In genomic region chrX:9644335-9644734, GRCh38 we compare ENCODE assay signal across 8 cellular contexts.
DNase-seq lines count a peak whose midpoint lies in the region; ATAC-seq and TF ChIP-seq lines count a peak whose summit lies in the region.

No MANE protein-coding gene starts in this region.

- intact Hi-C loops in thyroid gland (cut with DNase I), result no loop called here

- peak; percentile 15 for DNase-seq in activated CD4-positive, alpha-beta T cell treated with anti-CD3 and anti-CD28 coated beads, Interleukin-2, amount 50 U/mL, for 1 hour
- peak; percentile 6 for DNase-seq in stimulated activated CD4-positive, alpha-beta T cell treated with anti-CD3 and anti-CD28 coated beads, Interleukin-4, amount 100 ng/mL, for 1 hour
- DNase-seq in thyroid gland, result no peak
- DNase-seq in GF-D8 (lab: John Stamatoyannopoulos, UW), result no peak
- no peak for DNase-seq in islet precursor cell

- no peak overlapping the region for H3K4me3 ChIP-seq in thyroid gland (replicated peaks in 1 of 3)

- TF ChIP-seq CTCF in thyroid gland (IDR thresholded peaks at IDR 0.05), result no peak

- no peaks in the 10 kb centered on the region for H3K27me3 ChIP-seq in thyroid gland

- no peaks in the 10 kb centered on the region for H3K9me3 ChIP-seq in thyroid gland

- peaks cover 3 to 7% of the 10 kb centered on the region in 2 donors for H3K4me1 ChIP-seq in thyroid gland

- 80 to 84% methylated on average over 5 to 6 of the region's 6 CpGs for WGBS in thyroid gland, 2 donors

- ATAC-seq in GM19043 (IDR thresholded peaks at IDR 0.05; ENCODE audit: low read depth, unreplicated experiment), result peak; percentile 88
- peak; percentile 83 for ATAC-seq in HG03095 (IDR thresholded peaks at IDR 0.05; ENCODE audit: unreplicated experiment)
- ATAC-seq in HG03520 (IDR thresholded peaks at IDR 0.05; ENCODE audit: unreplicated experiment), result no peak

- no peak for TF ChIP-seq POLR2A in thyroid gland (IDR thresholded peaks at IDR 0.05)

- H3K36me3 ChIP-seq in thyroid gland, result no peaks in the 10 kb centered on the region

- no peak overlapping the region for H3K27ac ChIP-seq in thyroid gland

Comparison
In these comparisons a context has a peak if more than half of its experiments do, and no peak if none do; other contexts are left out.
1. DNase-seq: peak in activated CD4-positive, alpha-beta T cell treated with anti-CD3 and anti-CD28 coated beads, Interleukin-2, amount 50 U/mL, for 1 hour (single experiment) and stimulated activated CD4-positive, alpha-beta T cell treated with anti-CD3 and anti-CD28 coated beads, Interleukin-4, amount 100 ng/mL, for 1 hour (single experiment); none in thyroid gland (0 of 2), GF-D8 (single experiment) and islet precursor cell (single experiment).